ENCODE assay signal across 1 cellular context in the genomic region with DNA sequence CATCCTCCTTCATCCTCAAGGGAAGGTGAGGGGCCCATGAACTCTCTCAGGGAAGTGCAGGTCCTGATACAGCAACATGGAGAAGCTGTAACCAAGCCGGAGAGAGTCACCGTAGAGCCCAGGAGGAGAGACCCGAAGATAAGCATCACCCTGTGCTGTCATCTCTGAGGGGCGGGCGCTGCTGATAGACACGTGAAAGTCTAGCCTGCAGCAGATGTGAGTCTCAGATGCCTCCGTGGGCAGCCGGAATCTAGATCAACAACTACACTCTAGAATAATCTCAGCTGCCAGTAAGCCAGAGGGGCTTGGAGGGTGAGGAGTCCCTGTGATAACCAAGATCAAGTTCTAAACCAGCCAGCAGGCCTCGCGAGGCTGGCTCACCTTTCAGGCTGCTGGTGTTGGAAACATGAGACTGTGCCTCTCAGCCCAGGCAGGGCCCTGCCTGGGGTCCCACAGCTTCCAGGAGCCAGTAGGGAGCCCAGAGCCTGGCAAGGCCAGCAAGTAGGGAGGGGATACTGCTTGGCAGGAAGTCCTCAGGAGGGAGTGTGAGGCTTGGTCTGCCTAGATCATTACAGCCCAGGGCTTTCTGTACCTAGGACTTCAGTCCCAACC.
TF ChIP-seq lines count a peak whose summit lies in the region.

No MANE protein-coding gene starts in this region.

TF ChIP-seq in K562, 482 proteins besides CTCF, POLR2A, EP300 and RAD21 (continues in another document):
- TF ChIP-seq TARDBP (IDR thresholded peaks at IDR 0.05) (no peak; the same call in 1 of the 2 replicates), HNRNPUL1 (IDR thresholded peaks at IDR 0.05; ENCODE audit: low read length) (no peak), SMARCA5 (IDR thresholded peaks at IDR 0.05) (no peak), NFE2L1 (tag; IDR thresholded peaks at IDR 0.05; ENCODE audit: borderline replicate concordance, low read depth) (no peak), CHCHD3 (CRISPR knock-in tag; IDR thresholded peaks at IDR 0.05) (no peak), KHSRP (IDR thresholded peaks at IDR 0.05) (no peak), POLR2G (IDR thresholded peaks at IDR 0.05; ENCODE audit: low read depth, low read length) (no peak), RBM22 (IDR thresholded peaks at IDR 0.05; ENCODE audit: low read depth, low read length, poor library complexity, severe bottlenecking) (no peak), ZNF24 (IDR thresholded peaks at IDR 0.05) (no peak), SMAD1 (IDR thresholded peaks at IDR 0.05; ENCODE audit: low read depth, low read length, partially characterized antibody) (no peak), ZBTB1 (CRISPR knock-in tag; IDR thresholded peaks at IDR 0.05; ENCODE audit: borderline replicate concordance, low read depth) (no peak), BMI1 (IDR thresholded peaks at IDR 0.05; ENCODE audit: low read length) (no peak), NCOA4 (IDR thresholded peaks at IDR 0.05; ENCODE audit: partially characterized antibody) (no peak), MXI1 (IDR thresholded peaks at IDR 0.05; ENCODE audit: low read depth, low read length) (no peak), SUPT5H (IDR thresholded peaks at IDR 0.05) (no peak), ZFP36 (IDR thresholded peaks at IDR 0.05; ENCODE audit: low read depth, low read length, partially characterized antibody) (peak; percentile 7), RAD51 (IDR thresholded peaks at IDR 0.05; ENCODE audit: borderline replicate concordance, low read depth) (no peak), GATAD2A (IDR thresholded peaks at IDR 0.05) (no peak), PURB (CRISPR knock-in tag; IDR thresholded peaks at IDR 0.05; ENCODE audit: low read depth) (no peak), MCM3 (IDR thresholded peaks at IDR 0.05) (no peak), ZNF79 (CRISPR knock-in tag; IDR thresholded peaks at IDR 0.05; ENCODE audit: low read depth) (no peak), FOXJ2 (tag; IDR thresholded peaks at IDR 0.05) (no peak), TBL1XR1 (IDR thresholded peaks at IDR 0.05; ENCODE audit: low read length in 2 of 2) (peak in 1 of 2 experiments; percentile 68; a peak in 1 of 4 replicates), TAF1 (IDR thresholded peaks at IDR 0.05; ENCODE audit: control insufficient read depth, extremely low read depth, insufficient read depth, low read length, severe bottlenecking) (no peak), TRIM28 (IDR thresholded peaks at IDR 0.05) (no peak), ZNF232 (CRISPR knock-in tag; IDR thresholded peaks at IDR 0.05) (no peak), SMARCB1 (IDR thresholded peaks at IDR 0.05; ENCODE audit: insufficient read length, low read depth) (no peak), CBX2 (IDR thresholded peaks at IDR 0.05; ENCODE audit: insufficient read depth, low read length, poor library complexity, severe bottlenecking) (no peak), YY1 (IDR thresholded peaks at IDR 0.05; ENCODE audit: borderline replicate concordance in 1 of 3, control insufficient read depth in 1 of 3, extremely low read depth in 1 of 3, insufficient read depth in 3 of 3, insufficient read length in 1 of 3, insufficient replicate concordance in 2 of 3, low read depth in 1 of 3, low read length in 2 of 3) (no peak), MAFG (tag; conservative IDR thresholded peaks at IDR 0.05) (no peak), SREBF2 (CRISPR knock-in tag; IDR thresholded peaks at IDR 0.05) (no peak), NFYB (IDR thresholded peaks at IDR 0.05; ENCODE audit: extremely low read depth, insufficient read length) (no peak), TCF3 (CRISPR knock-in tag; IDR thresholded peaks at IDR 0.05) (peak; percentile 75), ZFX (CRISPR knock-in tag; IDR thresholded peaks at IDR 0.05) (no peak), ARNT (IDR thresholded peaks at IDR 0.05) (peak in 1 of 2 experiments; percentile 87; a peak in 2 of 4 replicates), CBX1 (IDR thresholded peaks at IDR 0.05; ENCODE audit: low read depth) (no peak), NBN (IDR thresholded peaks at IDR 0.05; ENCODE audit: low read depth) (no peak), CHD2 (IDR thresholded peaks at IDR 0.05; ENCODE audit: low read depth, low read length) (peak; percentile 65; the same call in 1 of the 2 replicates), SRSF3 (IDR thresholded peaks at IDR 0.05; ENCODE audit: insufficient read depth, low read length) (no peak), DIDO1 (tag; IDR thresholded peaks at IDR 0.05; ENCODE audit: low read depth) (no peak)
- TF ChIP-seq, protein P1, sequence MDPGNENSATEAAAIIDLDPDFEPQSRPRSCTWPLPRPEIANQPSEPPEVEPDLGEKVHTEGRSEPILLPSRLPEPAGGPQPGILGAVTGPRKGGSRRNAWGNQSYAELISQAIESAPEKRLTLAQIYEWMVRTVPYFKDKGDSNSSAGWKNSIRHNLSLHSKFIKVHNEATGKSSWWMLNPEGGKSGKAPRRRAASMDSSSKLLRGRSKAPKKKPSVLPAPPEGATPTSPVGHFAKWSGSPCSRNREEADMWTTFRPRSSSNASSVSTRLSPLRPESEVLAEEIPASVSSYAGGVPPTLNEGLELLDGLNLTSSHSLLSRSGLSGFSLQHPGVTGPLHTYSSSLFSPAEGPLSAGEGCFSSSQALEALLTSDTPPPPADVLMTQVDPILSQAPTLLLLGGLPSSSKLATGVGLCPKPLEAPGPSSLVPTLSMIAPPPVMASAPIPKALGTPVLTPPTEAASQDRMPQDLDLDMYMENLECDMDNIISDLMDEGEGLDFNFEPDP (CRISPR knock-in tag; IDR thresholded peaks at IDR 0.05): no peak
- TF ChIP-seq, protein P2, sequence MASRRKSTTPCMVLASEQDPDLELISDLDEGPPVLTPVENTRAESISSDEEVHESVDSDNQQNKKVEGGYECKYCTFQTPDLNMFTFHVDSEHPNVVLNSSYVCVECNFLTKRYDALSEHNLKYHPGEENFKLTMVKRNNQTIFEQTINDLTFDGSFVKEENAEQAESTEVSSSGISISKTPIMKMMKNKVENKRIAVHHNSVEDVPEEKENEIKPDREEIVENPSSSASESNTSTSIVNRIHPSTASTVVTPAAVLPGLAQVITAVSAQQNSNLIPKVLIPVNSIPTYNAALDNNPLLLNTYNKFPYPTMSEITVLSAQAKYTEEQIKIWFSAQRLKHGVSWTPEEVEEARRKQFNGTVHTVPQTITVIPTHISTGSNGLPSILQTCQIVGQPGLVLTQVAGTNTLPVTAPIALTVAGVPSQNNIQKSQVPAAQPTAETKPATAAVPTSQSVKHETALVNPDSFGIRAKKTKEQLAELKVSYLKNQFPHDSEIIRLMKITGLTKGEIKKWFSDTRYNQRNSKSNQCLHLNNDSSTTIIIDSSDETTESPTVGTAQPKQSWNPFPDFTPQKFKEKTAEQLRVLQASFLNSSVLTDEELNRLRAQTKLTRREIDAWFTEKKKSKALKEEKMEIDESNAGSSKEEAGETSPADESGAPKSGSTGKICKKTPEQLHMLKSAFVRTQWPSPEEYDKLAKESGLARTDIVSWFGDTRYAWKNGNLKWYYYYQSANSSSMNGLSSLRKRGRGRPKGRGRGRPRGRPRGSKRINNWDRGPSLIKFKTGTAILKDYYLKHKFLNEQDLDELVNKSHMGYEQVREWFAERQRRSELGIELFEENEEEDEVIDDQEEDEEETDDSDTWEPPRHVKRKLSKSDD (conservative IDR thresholded peaks at IDR 0.05; ENCODE audit: low read length): no peak
- TF ChIP-seq, protein P3, sequence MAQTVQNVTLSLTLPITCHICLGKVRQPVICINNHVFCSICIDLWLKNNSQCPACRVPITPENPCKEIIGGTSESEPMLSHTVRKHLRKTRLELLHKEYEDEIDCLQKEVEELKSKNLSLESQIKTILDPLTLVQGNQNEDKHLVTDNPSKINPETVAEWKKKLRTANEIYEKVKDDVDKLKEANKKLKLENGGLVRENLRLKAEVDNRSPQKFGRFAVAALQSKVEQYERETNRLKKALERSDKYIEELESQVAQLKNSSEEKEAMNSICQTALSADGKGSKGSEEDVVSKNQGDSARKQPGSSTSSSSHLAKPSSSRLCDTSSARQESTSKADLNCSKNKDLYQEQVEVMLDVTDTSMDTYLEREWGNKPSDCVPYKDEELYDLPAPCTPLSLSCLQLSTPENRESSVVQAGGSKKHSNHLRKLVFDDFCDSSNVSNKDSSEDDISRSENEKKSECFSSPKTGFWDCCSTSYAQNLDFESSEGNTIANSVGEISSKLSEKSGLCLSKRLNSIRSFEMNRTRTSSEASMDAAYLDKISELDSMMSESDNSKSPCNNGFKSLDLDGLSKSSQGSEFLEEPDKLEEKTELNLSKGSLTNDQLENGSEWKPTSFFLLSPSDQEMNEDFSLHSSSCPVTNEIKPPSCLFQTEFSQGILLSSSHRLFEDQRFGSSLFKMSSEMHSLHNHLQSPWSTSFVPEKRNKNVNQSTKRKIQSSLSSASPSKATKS (CRISPR knock-in tag; IDR thresholded peaks at IDR 0.05): no peak
- TF ChIP-seq, protein P4, sequence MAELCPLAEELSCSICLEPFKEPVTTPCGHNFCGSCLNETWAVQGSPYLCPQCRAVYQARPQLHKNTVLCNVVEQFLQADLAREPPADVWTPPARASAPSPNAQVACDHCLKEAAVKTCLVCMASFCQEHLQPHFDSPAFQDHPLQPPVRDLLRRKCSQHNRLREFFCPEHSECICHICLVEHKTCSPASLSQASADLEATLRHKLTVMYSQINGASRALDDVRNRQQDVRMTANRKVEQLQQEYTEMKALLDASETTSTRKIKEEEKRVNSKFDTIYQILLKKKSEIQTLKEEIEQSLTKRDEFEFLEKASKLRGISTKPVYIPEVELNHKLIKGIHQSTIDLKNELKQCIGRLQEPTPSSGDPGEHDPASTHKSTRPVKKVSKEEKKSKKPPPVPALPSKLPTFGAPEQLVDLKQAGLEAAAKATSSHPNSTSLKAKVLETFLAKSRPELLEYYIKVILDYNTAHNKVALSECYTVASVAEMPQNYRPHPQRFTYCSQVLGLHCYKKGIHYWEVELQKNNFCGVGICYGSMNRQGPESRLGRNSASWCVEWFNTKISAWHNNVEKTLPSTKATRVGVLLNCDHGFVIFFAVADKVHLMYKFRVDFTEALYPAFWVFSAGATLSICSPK (IDR thresholded peaks at IDR 0.05; ENCODE audit: borderline replicate concordance): no peak
- TF ChIP-seq, protein P5, sequence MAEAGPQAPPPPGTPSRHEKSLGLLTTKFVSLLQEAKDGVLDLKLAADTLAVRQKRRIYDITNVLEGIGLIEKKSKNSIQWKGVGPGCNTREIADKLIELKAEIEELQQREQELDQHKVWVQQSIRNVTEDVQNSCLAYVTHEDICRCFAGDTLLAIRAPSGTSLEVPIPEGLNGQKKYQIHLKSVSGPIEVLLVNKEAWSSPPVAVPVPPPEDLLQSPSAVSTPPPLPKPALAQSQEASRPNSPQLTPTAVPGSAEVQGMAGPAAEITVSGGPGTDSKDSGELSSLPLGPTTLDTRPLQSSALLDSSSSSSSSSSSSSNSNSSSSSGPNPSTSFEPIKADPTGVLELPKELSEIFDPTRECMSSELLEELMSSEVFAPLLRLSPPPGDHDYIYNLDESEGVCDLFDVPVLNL (CRISPR knock-in tag; IDR thresholded peaks at IDR 0.05; ENCODE audit: low read depth): no peak
- TF ChIP-seq, protein P6, sequence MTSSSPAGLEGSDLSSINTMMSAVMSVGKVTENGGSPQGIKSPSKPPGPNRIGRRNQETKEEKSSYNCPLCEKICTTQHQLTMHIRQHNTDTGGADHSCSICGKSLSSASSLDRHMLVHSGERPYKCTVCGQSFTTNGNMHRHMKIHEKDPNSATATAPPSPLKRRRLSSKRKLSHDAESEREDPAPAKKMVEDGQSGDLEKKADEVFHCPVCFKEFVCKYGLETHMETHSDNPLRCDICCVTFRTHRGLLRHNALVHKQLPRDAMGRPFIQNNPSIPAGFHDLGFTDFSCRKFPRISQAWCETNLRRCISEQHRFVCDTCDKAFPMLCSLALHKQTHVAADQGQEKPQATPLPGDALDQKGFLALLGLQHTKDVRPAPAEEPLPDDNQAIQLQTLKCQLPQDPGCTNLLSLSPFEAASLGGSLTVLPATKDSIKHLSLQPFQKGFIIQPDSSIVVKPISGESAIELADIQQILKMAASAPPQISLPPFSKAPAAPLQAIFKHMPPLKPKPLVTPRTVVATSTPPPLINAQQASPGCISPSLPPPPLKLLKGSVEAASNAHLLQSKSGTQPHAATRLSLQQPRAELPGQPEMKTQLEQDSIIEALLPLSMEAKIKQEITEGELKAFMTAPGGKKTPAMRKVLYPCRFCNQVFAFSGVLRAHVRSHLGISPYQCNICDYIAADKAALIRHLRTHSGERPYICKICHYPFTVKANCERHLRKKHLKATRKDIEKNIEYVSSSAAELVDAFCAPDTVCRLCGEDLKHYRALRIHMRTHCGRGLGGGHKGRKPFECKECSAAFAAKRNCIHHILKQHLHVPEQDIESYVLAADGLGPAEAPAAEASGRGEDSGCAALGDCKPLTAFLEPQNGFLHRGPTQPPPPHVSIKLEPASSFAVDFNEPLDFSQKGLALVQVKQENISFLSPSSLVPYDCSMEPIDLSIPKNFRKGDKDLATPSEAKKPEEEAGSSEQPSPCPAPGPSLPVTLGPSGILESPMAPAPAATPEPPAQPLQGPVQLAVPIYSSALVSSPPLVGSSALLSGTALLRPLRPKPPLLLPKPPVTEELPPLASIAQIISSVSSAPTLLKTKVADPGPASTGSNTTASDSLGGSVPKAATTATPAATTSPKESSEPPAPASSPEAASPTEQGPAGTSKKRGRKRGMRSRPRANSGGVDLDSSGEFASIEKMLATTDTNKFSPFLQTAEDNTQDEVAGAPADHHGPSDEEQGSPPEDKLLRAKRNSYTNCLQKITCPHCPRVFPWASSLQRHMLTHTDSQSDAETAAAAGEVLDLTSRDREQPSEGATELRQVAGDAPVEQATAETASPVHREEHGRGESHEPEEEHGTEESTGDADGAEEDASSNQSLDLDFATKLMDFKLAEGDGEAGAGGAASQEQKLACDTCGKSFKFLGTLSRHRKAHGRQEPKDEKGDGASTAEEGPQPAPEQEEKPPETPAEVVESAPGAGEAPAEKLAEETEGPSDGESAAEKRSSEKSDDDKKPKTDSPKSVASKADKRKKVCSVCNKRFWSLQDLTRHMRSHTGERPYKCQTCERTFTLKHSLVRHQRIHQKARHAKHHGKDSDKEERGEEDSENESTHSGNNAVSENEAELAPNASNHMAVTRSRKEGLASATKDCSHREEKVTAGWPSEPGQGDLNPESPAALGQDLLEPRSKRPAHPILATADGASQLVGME (CRISPR knock-in tag; IDR thresholded peaks at IDR 0.05): no peak
- TF ChIP-seq, protein P7, sequence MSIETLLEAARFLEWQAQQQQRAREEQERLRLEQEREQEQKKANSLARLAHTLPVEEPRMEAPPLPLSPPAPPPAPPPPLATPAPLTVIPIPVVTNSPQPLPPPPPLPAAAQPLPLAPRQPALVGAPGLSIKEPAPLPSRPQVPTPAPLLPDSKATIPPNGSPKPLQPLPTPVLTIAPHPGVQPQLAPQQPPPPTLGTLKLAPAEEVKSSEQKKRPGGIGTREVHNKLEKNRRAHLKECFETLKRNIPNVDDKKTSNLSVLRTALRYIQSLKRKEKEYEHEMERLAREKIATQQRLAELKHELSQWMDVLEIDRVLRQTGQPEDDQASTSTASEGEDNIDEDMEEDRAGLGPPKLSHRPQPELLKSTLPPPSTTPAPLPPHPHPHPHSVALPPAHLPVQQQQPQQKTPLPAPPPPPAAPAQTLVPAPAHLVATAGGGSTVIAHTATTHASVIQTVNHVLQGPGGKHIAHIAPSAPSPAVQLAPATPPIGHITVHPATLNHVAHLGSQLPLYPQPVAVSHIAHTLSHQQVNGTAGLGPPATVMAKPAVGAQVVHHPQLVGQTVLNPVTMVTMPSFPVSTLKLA (conservative IDR thresholded peaks at IDR 0.05): peak in 1 of 2 experiments; percentile 57; a peak in 2 of 4 replicates
- TF ChIP-seq, protein P8, sequence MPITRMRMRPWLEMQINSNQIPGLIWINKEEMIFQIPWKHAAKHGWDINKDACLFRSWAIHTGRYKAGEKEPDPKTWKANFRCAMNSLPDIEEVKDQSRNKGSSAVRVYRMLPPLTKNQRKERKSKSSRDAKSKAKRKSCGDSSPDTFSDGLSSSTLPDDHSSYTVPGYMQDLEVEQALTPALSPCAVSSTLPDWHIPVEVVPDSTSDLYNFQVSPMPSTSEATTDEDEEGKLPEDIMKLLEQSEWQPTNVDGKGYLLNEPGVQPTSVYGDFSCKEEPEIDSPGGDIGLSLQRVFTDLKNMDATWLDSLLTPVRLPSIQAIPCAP (CRISPR knock-in tag; IDR thresholded peaks at IDR 0.05; ENCODE audit: borderline replicate concordance): no peak
